10 cellular contexts compared by ENCODE assay signal in the genomic region with DNA sequence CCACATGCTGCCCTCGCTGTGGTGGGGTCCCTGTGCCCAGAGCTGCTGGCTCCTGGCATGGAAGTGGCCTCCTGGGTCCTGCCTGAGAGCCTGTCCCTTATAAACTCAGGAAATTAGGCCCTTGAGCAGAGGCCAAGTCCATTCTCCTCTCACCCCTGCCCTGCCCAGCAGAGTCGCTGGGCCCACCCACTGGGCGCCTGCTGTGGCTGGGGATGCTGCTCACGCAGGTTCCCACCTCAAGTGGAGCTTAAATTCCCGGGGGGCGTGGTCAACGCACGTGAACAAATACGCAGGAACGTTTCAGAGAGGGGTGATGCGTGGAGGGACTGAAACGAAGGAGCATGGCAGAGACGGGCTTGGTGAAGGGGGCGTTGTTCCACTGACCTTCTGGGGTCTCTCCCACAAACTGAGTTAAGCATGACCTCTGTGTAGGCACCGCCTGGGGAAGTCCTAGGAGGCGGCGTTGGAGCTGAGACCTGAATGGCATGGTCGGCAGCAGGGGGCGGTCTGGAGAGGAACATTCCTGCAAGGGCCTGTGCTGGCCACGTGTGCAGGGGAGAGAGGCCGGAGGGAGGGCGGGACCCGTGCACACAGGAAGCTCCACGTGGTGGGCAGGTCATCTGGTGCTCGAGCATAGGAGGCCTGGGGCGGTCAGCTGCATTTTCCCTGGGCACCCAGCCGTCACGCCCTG. TPM values are rescaled to one million over a fixed set of nuclear protein-coding genes. Genes with fewer than 3 reads are reported as not detected.
A peak's percentile ranks its signal among the peaks of the same experiment; 100 is the strongest.
DNase-seq lines count a peak whose midpoint lies in the region; ATAC-seq and TF ChIP-seq lines count a peak whose summit lies in the region.
"Had no signal": no experiment of that assay in that cellular context is flagged by ENCODE, and none has a peak within 500 bp of the region (broad histone marks: within the 10 kb centered on the region; RNA-seq: fewer than 3 reads in every experiment).

No MANE protein-coding gene starts in this region.

- H3K27me3 ChIP-seq in left lung = no peaks in the 10 kb centered on the region

- H3K4me3 ChIP-seq in HEK293 (ENCODE audit: low read depth, low read length) (no peak overlapping the region), left lung (no peak overlapping the region)

- TF ChIP-seq CTCF in 22Rv1 (IDR thresholded peaks at IDR 0.05) = peak; percentile 35
- TF ChIP-seq CTCF in HEK293 (tag by site-specific recombination; IDR thresholded peaks at IDR 0.05) = no peak
- no peak for TF ChIP-seq CTCF in left lung (IDR thresholded peaks at IDR 0.05)

- intact Hi-C loops in left lung (cut with DNase I) = no loop called here

- H3K27ac ChIP-seq in 22Rv1 = no peak overlapping the region
- H3K27ac ChIP-seq in HEK293 (ENCODE audit: extremely low read depth, low read depth, low read length) = no peak overlapping the region
- H3K27ac ChIP-seq in caudate nucleus (ENCODE audit: low read depth, low read length) = peak overlapping the region; percentile 62
- no peak overlapping the region for H3K27ac ChIP-seq in left lung

- H3K36me3 ChIP-seq in HEK293 (ENCODE audit: control insufficient read depth in 2 of 2, insufficient read depth in 1 of 2, low read length in 2 of 2) = peaks cover 0 to 4% of the 10 kb centered on the region in 2 experiments; a peak in 1 of 3 replicates
- peaks cover 0 to 37% of the 10 kb centered on the region in 2 donors for H3K36me3 ChIP-seq in left lung

- H3K9me3 ChIP-seq in HEK293 (ENCODE audit: control insufficient read depth, insufficient read depth, low read depth, low read length) (no peaks in the 10 kb centered on the region), left lung (no peaks in the 10 kb centered on the region)

- CTCF ChIA-PET in HEK293 (lab: Yijun Ruan, JAX) = interaction anchor here (0.6 to 0.8 kb wide), 2 partner anchors 23 to 28 kb away, joined by 3 to 5 read pairs; a partner anchor contains a TSS

- ATAC-seq in left lung (peak; percentile 68), HG02981 (IDR thresholded peaks at IDR 0.05; ENCODE audit: unreplicated experiment) (no peak), GM18909 (IDR thresholded peaks at IDR 0.05; ENCODE audit: poor library complexity, unreplicated experiment) (no peak)

- H3K4me1 ChIP-seq in HEK293 (ENCODE audit: control insufficient read depth, insufficient read depth, low read length) (no peaks in the 10 kb centered on the region), left lung (peaks cover 0 to 4% of the 10 kb centered on the region in 2 donors)

- POLR2A ChIA-PET in HEK293 (lab: Yijun Ruan, JAX) = no interaction called here

- DNase-seq in caudate nucleus (lab: John Stamatoyannopoulos, UW) (no peak), left lung (no peak), UCSD-AML1 (lab: John Stamatoyannopoulos, UW; ENCODE audit: unreplicated experiment) (no peak)
- no peak for DNase-seq in stimulated activated CD4-positive, alpha-beta T cell treated with anti-CD3 and anti-CD28 coated beads, Interleukin-4, amount 100 ng/mL, for 1 hour
- DNase-seq: activated T-cell treated with anti-CD3 and anti-CD28 coated beads for 4 hours, NCI-H526 treated with DMSO at 0.1 percent for 48 hours had no signal

TF ChIP-seq in HEK293, 187 proteins besides CTCF, POLR2A, EP300 and RAD21:
- no peak for TF ChIP-seq ZBTB1 (tag by site-specific recombination; IDR thresholded peaks at IDR 0.05)
- peak; percentile 83 for TF ChIP-seq ZIC2 (tag by site-specific recombination; IDR thresholded peaks at IDR 0.05)
- TF ChIP-seq ZNF184 (tag by site-specific recombination; IDR thresholded peaks at IDR 0.05) = no peak

RNA-seq across cellular contexts. Expression of a gene that starts 27.9 kb away (rescaled TPM):
- total RNA-seq in left lung = 10 to 100 TPM; 44.6 to 75.5 TPM
